8 cellular contexts compared by ENCODE assay signal in the genomic region with DNA sequence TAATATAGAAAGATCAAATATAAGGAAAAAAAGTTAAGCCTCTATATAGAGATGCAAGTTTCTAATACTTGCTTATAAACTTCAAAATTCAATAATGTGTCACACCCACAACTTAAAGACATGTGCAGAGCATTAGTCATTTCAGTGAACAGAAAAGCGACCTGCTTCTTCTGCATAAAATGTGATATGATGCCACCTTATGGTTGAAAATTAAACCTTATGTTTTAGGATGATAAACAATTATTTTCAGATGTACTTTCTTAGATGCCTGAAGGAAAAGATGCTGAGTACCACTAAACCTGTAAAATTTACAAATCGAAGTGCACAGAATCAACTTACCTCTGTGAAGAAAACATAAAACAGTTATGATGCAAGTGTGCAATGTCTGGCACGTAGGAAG.
A peak's percentile ranks its signal among the peaks of the same experiment; 100 is the strongest.
DNase-seq lines count a peak whose midpoint lies in the region; TF ChIP-seq lines count a peak whose summit lies in the region.

No MANE protein-coding gene starts in this region.

- no peaks in the 10 kb centered on the region for H3K36me3 ChIP-seq in neural progenitor cell

- peak; percentile 21 for TF ChIP-seq CTCF in neural progenitor cell (IDR thresholded peaks at IDR 0.05)
- no peak for TF ChIP-seq CTCF in endothelial cell (IDR thresholded peaks at IDR 0.05; ENCODE audit: unreplicated experiment)

- peaks cover 10% of the 10 kb centered on the region for H3K4me1 ChIP-seq in neural progenitor cell

- H3K4me1 Mint-ChIP-seq in neural progenitor cell (peaks cover 22% of the 10 kb centered on the region), endothelial cell (ENCODE audit: unreplicated experiment) (no peaks in the 10 kb centered on the region)

- H3K79me2 ChIP-seq in neural progenitor cell (ENCODE audit: low read depth): no peaks in the 10 kb centered on the region

- no peak overlapping the region for H2AFZ ChIP-seq in neural progenitor cell (replicated peaks)

- H3K36me3 Mint-ChIP-seq in neural progenitor cell (no peaks in the 10 kb centered on the region), endothelial cell (ENCODE audit: low read depth, unreplicated experiment) (no peaks in the 10 kb centered on the region)

- peaks cover 14% of the 10 kb centered on the region for H3K27me3 ChIP-seq in neural progenitor cell

- DNase-seq in HCEC 1CT (peak; percentile 57), NCI-H345 treated with DMSO at 0.1 percent for 48 hours (lab: John Stamatoyannopoulos, UW; ENCODE audit: unreplicated experiment) (peak; percentile 54), cerebellar cortex (ENCODE audit: low spot score) (peak; percentile 73), neural progenitor cell (ENCODE audit: low spot score) (no peak), cortex of kidney (lab: John Stamatoyannopoulos, UW) (no peak), HK-2 (ENCODE audit: unreplicated experiment) (no peak), GF-D8 (lab: John Stamatoyannopoulos, UW) (no peak), endothelial cell (ENCODE audit: low spot score) (no peak)

- no peak overlapping the region for H3K4me2 ChIP-seq in neural progenitor cell

- no peak overlapping the region for H3K4me3 Mint-ChIP-seq in neural progenitor cell
- H3K4me3 Mint-ChIP-seq in endothelial cell (ENCODE audit: unreplicated experiment): no peak overlapping the region

- H3F3A ChIP-seq in neural progenitor cell (ENCODE audit: low read depth): no peaks in the 10 kb centered on the region

- H3K27ac ChIP-seq in neural progenitor cell: no peak overlapping the region

- H3K27me3 Mint-ChIP-seq in neural progenitor cell (ENCODE audit: insufficient read depth, low read depth) (no peaks in the 10 kb centered on the region), endothelial cell (ENCODE audit: unreplicated experiment) (peaks cover 2% of the 10 kb centered on the region)

- H4K20me1 ChIP-seq in neural progenitor cell (ENCODE audit: low read depth): no peaks in the 10 kb centered on the region

- H3K9me3 ChIP-seq in neural progenitor cell (ENCODE audit: low read depth): no peaks in the 10 kb centered on the region

- H3K9me3 Mint-ChIP-seq in neural progenitor cell: no peaks in the 10 kb centered on the region
- H3K9me3 Mint-ChIP-seq in endothelial cell (ENCODE audit: unreplicated experiment): no peaks in the 10 kb centered on the region

- no peak overlapping the region for H3K9ac ChIP-seq in neural progenitor cell

- no peak overlapping the region for H3K27ac Mint-ChIP-seq in neural progenitor cell
- no peak overlapping the region for H3K27ac Mint-ChIP-seq in endothelial cell (ENCODE audit: unreplicated experiment)

- H3K4me3 ChIP-seq in neural progenitor cell: no peak overlapping the region

Comparison
In these comparisons a context has a peak if more than half of its experiments do, and no peak if none do; other contexts are left out.
1. DNase-seq: peak in HCEC 1CT (single experiment), NCI-H345 treated with DMSO at 0.1 percent for 48 hours (single experiment) and cerebellar cortex (single experiment); none in neural progenitor cell (single experiment), cortex of kidney (single experiment), HK-2 (single experiment), GF-D8 (single experiment) and endothelial cell (single experiment).